In genomic region chr12:116087962-116088361, GRCh38 we compare ENCODE assay signal across 1 cellular context.
A peak's percentile ranks its signal among the peaks of the same experiment; 100 is the strongest.
TF ChIP-seq lines count a peak whose summit lies in the region.

No MANE protein-coding gene starts in this region.

TF ChIP-seq in GM12878, 131 proteins besides CTCF, POLR2A, EP300 and RAD21 (continued from another document):
- TF ChIP-seq NFYA (IDR thresholded peaks at IDR 0.05; ENCODE audit: borderline replicate concordance, low read depth, low read length): no peak
- TF ChIP-seq BMI1 (IDR thresholded peaks at IDR 0.05; ENCODE audit: borderline replicate concordance): no peak
- no peak for TF ChIP-seq IRF4 (IDR thresholded peaks at IDR 0.05; ENCODE audit: low read depth, low read length)
- no peak for TF ChIP-seq CHD4 (IDR thresholded peaks at IDR 0.05)
- peak; percentile 63 for TF ChIP-seq RUNX3 (IDR thresholded peaks at IDR 0.05; ENCODE audit: low read length)
- no peak for TF ChIP-seq RAD51 (IDR thresholded peaks at IDR 0.05)
- TF ChIP-seq SRF (IDR thresholded peaks at IDR 0.05; ENCODE audit: low read depth in 2 of 2, low read length in 2 of 2): no peak
- TF ChIP-seq ZBTB4 (CRISPR knock-in tag; IDR thresholded peaks at IDR 0.05): no peak
